In genomic region chr5:52922384-52922783, GRCh38 we compare ENCODE assay signal across 10 cellular contexts.
DNase-seq lines count a peak whose midpoint lies in the region; FAIRE-seq and TF ChIP-seq lines count a peak whose summit lies in the region.
"Had no signal": no experiment of that assay in that cellular context is flagged by ENCODE, and none has a peak within 500 bp of the region (broad histone marks: within the 10 kb centered on the region; RNA-seq: fewer than 3 reads in every experiment).

No MANE protein-coding gene starts in this region.

- no peak for FAIRE-seq in GM19239 (lab: Jason Lieb, UNC)

- H3K27me3 Mint-ChIP-seq in CD14-positive monocyte (ENCODE audit: low read depth in 3 of 3), result peaks cover 0 to 2% (median 2%) of the 10 kb centered on the region in 3 donors

- H3K4me2 ChIP-seq in mesendoderm (ENCODE audit: low read length), result no peak overlapping the region

- no peaks in the 10 kb centered on the region for H3K9me3 Mint-ChIP-seq in CD14-positive monocyte

- no peaks in the 10 kb centered on the region for H3K79me1 ChIP-seq in mesendoderm (ENCODE audit: low read length)

- no peak overlapping the region for H2AK5ac ChIP-seq in mesendoderm (ENCODE audit: low read length)

- no peak overlapping the region for H3K27ac ChIP-seq in mesendoderm (ENCODE audit: low read depth, low read length)
- H3K27ac ChIP-seq in Peyer's patch, result no peak overlapping the region
- H3K27ac ChIP-seq in stomach, result peak overlapping the region in 1 of 5 donors; percentile 11

- H3K56ac ChIP-seq in mesendoderm (ENCODE audit: low read length), result no peak overlapping the region

- no peak overlapping the region for H4K5ac ChIP-seq in mesendoderm (ENCODE audit: low read length)

- H3K18ac ChIP-seq in mesendoderm (ENCODE audit: low read length), result no peak overlapping the region

- no peak for TF ChIP-seq POLR2A in Peyer's patch (IDR thresholded peaks at IDR 0.05)
- no peak for TF ChIP-seq POLR2A in stomach (IDR thresholded peaks at IDR 0.05)

- no peak overlapping the region for H2BK15ac ChIP-seq in mesendoderm (replicated peaks; ENCODE audit: low read depth)

- H3K4me1 Mint-ChIP-seq in CD14-positive monocyte, result peaks cover 9% of the 10 kb centered on the region

- H3K79me2 ChIP-seq in mesendoderm (ENCODE audit: control insufficient read depth, insufficient read depth, low read length), result no peaks in the 10 kb centered on the region

- TF ChIP-seq CTCF in CD14-positive monocyte (IDR thresholded peaks at IDR 0.05) (no peak), cardiac fibroblast (IDR thresholded peaks at IDR 0.05; ENCODE audit: low read depth, low read length) (no peak), Peyer's patch (IDR thresholded peaks at IDR 0.05) (no peak), stomach (IDR thresholded peaks at IDR 0.05) (no peak)

- peak; percentile 57 for DNase-seq in CD14-positive monocyte (ENCODE audit: low spot score)
- peak; percentile 73 for DNase-seq in MG63
- DNase-seq in cardiac fibroblast (ENCODE audit: low read depth in 2 of 2), result peak; percentile 82 to 96
- peak; percentile 93 for DNase-seq in mesendoderm
- no peak for DNase-seq in Peyer's patch
- no peak for DNase-seq in GM19239 (ENCODE audit: insufficient read length, low spot score)
- no peak for DNase-seq in stimulated activated CD8-positive, alpha-beta memory T cell treated with anti-CD3 and anti-CD28 coated beads, Interleukin-4, amount 100 ng/mL, for 48 hours
- DNase-seq in stomach, result no peak
- DNase-seq: NCI-H1092 treated with DMSO at 0.1 percent for 48 hours; stimulated activated naive CD8-positive, alpha-beta T cell treated with anti-CD3 and anti-CD28 coated beads, Interleukin-15, Interleukin-2, amounts not matched to agents 100 U/mL and 50 U/mL, for 24 hours had no signal

- no peaks in the 10 kb centered on the region for H3K4me1 ChIP-seq in mesendoderm (ENCODE audit: control insufficient read depth, low read depth, low read length)
- H3K4me1 ChIP-seq in Peyer's patch, result no peaks in the 10 kb centered on the region
- H3K4me1 ChIP-seq in stomach, result peaks cover 0 to 18% (median 5%) of the 10 kb centered on the region in 4 donors

- H3K36me3 Mint-ChIP-seq in CD14-positive monocyte, result no peaks in the 10 kb centered on the region

- H4K8ac ChIP-seq in mesendoderm (ENCODE audit: low read depth, low read length), result no peak overlapping the region

- no peak overlapping the region for H2BK120ac ChIP-seq in mesendoderm (ENCODE audit: low read depth, low read length)

- H3K23ac ChIP-seq in mesendoderm (ENCODE audit: low read length), result no peak overlapping the region

- TF ChIP-seq EP300 in stomach (IDR thresholded peaks at IDR 0.05), result no peak

- H3K27me3 ChIP-seq in MG63 (no peaks in the 10 kb centered on the region), mesendoderm (ENCODE audit: insufficient read depth, low read length, poor library complexity) (no peaks in the 10 kb centered on the region), Peyer's patch (no peaks in the 10 kb centered on the region), stomach (no peaks in the 10 kb centered on the region)

- H3K27ac Mint-ChIP-seq in CD14-positive monocyte, result no peak overlapping the region

- intact Hi-C loops in CD14-positive monocyte (cut with micrococcal nuclease) (no loop called here), stomach (cut with DNase I; ENCODE audit: low total_unique reads) (no loop called here)

- no peak overlapping the region for H3K4me3 ChIP-seq in MG63
- H3K4me3 ChIP-seq in cardiac fibroblast (replicated peaks in 1 of 2; ENCODE audit: low read depth in 2 of 2, low read length in 2 of 2), result no peak overlapping the region
- H3K4me3 ChIP-seq in mesendoderm (ENCODE audit: low read length), result no peak overlapping the region
- no peak overlapping the region for H3K4me3 ChIP-seq in Peyer's patch
- no peak overlapping the region for H3K4me3 ChIP-seq in stomach

- H2BK5ac ChIP-seq in mesendoderm (ENCODE audit: low read length), result no peak overlapping the region

- no peak overlapping the region for H3K4me3 Mint-ChIP-seq in CD14-positive monocyte

- no peaks in the 10 kb centered on the region for H3K9me3 ChIP-seq in MG63
- H3K9me3 ChIP-seq in Peyer's patch, result no peaks in the 10 kb centered on the region
- no peaks in the 10 kb centered on the region for H3K9me3 ChIP-seq in stomach

- no CpG with 5 or more reads among the region's 2 CpGs for WGBS in mesendoderm (ENCODE audit: extremely low coverage, insufficient coverage, low lambda C conversion rate)
- 63 to 74% (median 68%) methylated on average over 2 of the region's 2 CpGs for WGBS in stomach, 5 donors

- no peak overlapping the region for H3K9ac ChIP-seq in mesendoderm (ENCODE audit: low read length)

- H3K4ac ChIP-seq in mesendoderm (ENCODE audit: low read depth, low read length), result no peak overlapping the region

- H3K36me3 ChIP-seq in MG63 (no peaks in the 10 kb centered on the region), mesendoderm (ENCODE audit: control insufficient read depth, insufficient read depth, low read length) (no peaks in the 10 kb centered on the region), Peyer's patch (peaks cover 0 to 40% (median 0%) of the 10 kb centered on the region in 3 donors), stomach (peaks cover 0 to 60% (median 46%) of the 10 kb centered on the region in 4 donors)

Comparison
In these comparisons a context has a peak if more than half of its experiments do, and no peak if none do; other contexts are left out.
1. DNase-seq: peak in CD14-positive monocyte (single experiment), MG63 (single experiment), cardiac fibroblast (2 of 2) and mesendoderm (single experiment); none in Peyer's patch (0 of 3), GM19239 (single experiment), stimulated activated CD8-positive, alpha-beta memory T cell treated with anti-CD3 and anti-CD28 coated beads, Interleukin-4, amount 100 ng/mL, for 48 hours (single experiment) and stomach (single experiment).